In genomic region chr13:98068511-98068910, GRCh38 we compare ENCODE assay signal across 28 cellular contexts.
DNase-seq lines count a peak whose midpoint lies in the region; FAIRE-seq and TF ChIP-seq lines count a peak whose summit lies in the region.
"Had no signal": no experiment of that assay in that cellular context is flagged by ENCODE, and none has a peak within 500 bp of the region (broad histone marks: within the 10 kb centered on the region; RNA-seq: fewer than 3 reads in every experiment).

No MANE protein-coding gene starts in this region.

- no peaks in the 10 kb centered on the region for H3K36me3 Mint-ChIP-seq in neural crest cell (ENCODE audit: low read depth)

- no peak overlapping the region for H3K4me3 ChIP-seq in HEK293 (ENCODE audit: low read depth, low read length)
- H3K4me3 ChIP-seq in epithelial cell of esophagus (ENCODE audit: low read length), result no peak overlapping the region
- H3K4me3 ChIP-seq in dorsolateral prefrontal cortex, result no peak overlapping the region
- H3K4me3 ChIP-seq: HAP-1, prostate gland, SJCRH30, smooth muscle cell, upper lobe of left lung had no signal

- no peak for FAIRE-seq in GM12891 (lab: Jason Lieb, UNC)
- FAIRE-seq: astrocyte, G401.6, kidney had no signal

- H3K27ac Mint-ChIP-seq in neural crest cell (ENCODE audit: unreplicated experiment), result peak overlapping the region; percentile 43
- H3K27ac Mint-ChIP-seq: activated CD8-positive, alpha-beta T cell treated with anti-CD3 and anti-CD28 coated beads for 36 hours; endodermal cell had no signal

- peak; percentile 65 for DNase-seq in NCI-H2227 (lab: John Stamatoyannopoulos, UW; ENCODE audit: unreplicated experiment)
- peak; percentile 70 for DNase-seq in epithelial cell of esophagus (ENCODE audit: low read depth)
- DNase-seq in neural crest cell (ENCODE audit: low read depth, low spot score), result no peak
- DNase-seq in SKM-1 treated with dmso at 0.1 percent for 144 hours (lab: John Stamatoyannopoulos, UW; ENCODE audit: unreplicated experiment), result no peak
- no peak for DNase-seq in OCI-M2 (lab: John Stamatoyannopoulos, UW; ENCODE audit: unreplicated experiment)
- DNase-seq in dorsolateral prefrontal cortex, result no peak
- no peak for DNase-seq in GM12891 (ENCODE audit: insufficient read length, low spot score)
- DNase-seq: activated CD4-positive, CD25-positive, alpha-beta regulatory T cell; activated CD8-positive, alpha-beta T cell treated with anti-CD3 and anti-CD28 coated beads for 36 hours; activated naive CD4-positive, alpha-beta T cell treated with anti-CD3 and anti-CD28 coated beads, Interleukin-2, amount 50 U/mL, for 16 hours; activated T-cell treated with anti-CD3 and anti-CD28 coated beads, Interleukin-2, amount 50 U/mL, for 1 hour; AML-193; endodermal cell; hippocampal formation; kidney; midbrain; NCI-H187 treated with DMSO at 0.1 percent for 48 hours; NCI-H524 treated with DMSO at 0.1 percent for 48 hours; nephron progenitor cell; SJCRH30; stimulated activated CD4-positive, alpha-beta T cell treated with anti-CD3 and anti-CD28 coated beads, Interleukin-4, amount 100 ng/mL, for 1 hour; upper lobe of left lung had no signal

- H3K4me1 Mint-ChIP-seq in neural crest cell, result no peaks in the 10 kb centered on the region
- H3K4me1 Mint-ChIP-seq: nephron progenitor cell had no signal

- H3K27me3 ChIP-seq in dorsolateral prefrontal cortex, result peaks cover 0 to 17% (median 0%) of the 10 kb centered on the region in 45 donors
- H3K27me3 ChIP-seq: SJCRH30, upper lobe of left lung had no signal

- no peaks in the 10 kb centered on the region for H3K9me3 ChIP-seq in HEK293 (ENCODE audit: control insufficient read depth, insufficient read depth, low read depth, low read length)
- H3K9me3 ChIP-seq: HAP-1, prostate gland, SJCRH30, upper lobe of left lung had no signal

- H3K4me1 ChIP-seq in HEK293 (ENCODE audit: control insufficient read depth, insufficient read depth, low read length), result no peaks in the 10 kb centered on the region
- H3K4me1 ChIP-seq: HAP-1, prostate gland, SJCRH30, upper lobe of left lung had no signal

- H3K36me3 ChIP-seq in HEK293 (ENCODE audit: control insufficient read depth in 2 of 2, insufficient read depth in 1 of 2, low read length in 2 of 2), result no peaks in the 10 kb centered on the region
- H3K36me3 ChIP-seq: HAP-1, prostate gland, SJCRH30, upper lobe of left lung had no signal

- H3K27ac ChIP-seq in HEK293 (ENCODE audit: extremely low read depth, low read depth, low read length), result no peak overlapping the region
- H3K27ac ChIP-seq in dorsolateral prefrontal cortex, result no peak overlapping the region
- H3K27ac ChIP-seq: prostate gland, SJCRH30, upper lobe of left lung had no signal

- CTCF ChIA-PET in HEK293 (lab: Yijun Ruan, JAX), result interaction anchor here (0.6 kb wide), 1 partner anchor 211 kb away, joined by 3 read pairs; no protein-coding TSS in a partner anchor

- no peak for TF ChIP-seq POLR2A in GM12891 (IDR thresholded peaks at IDR 0.05; ENCODE audit: low read depth, low read length)

- H3K4me3 Mint-ChIP-seq in neural crest cell, result no peak overlapping the region
- H3K4me3 Mint-ChIP-seq: activated CD8-positive, alpha-beta T cell treated with anti-CD3 and anti-CD28 coated beads for 36 hours; endodermal cell; nephron progenitor cell had no signal

- no peaks in the 10 kb centered on the region for H3K27me3 Mint-ChIP-seq in neural crest cell (ENCODE audit: low read depth)
- H3K27me3 Mint-ChIP-seq: activated CD8-positive, alpha-beta T cell treated with anti-CD3 and anti-CD28 coated beads for 36 hours had no signal

- intact Hi-C loops in dorsolateral prefrontal cortex (cut with DNase I), result no loop called here

- no peaks in the 10 kb centered on the region for H3K9me3 Mint-ChIP-seq in neural crest cell
- H3K9me3 Mint-ChIP-seq: activated CD8-positive, alpha-beta T cell treated with anti-CD3 and anti-CD28 coated beads for 36 hours had no signal

- POLR2A ChIA-PET in HEK293 (lab: Yijun Ruan, JAX), result no interaction called here

- TF ChIP-seq CTCF in HEK293 (tag by site-specific recombination; IDR thresholded peaks at IDR 0.05) (no peak), epithelial cell of esophagus (IDR thresholded peaks at IDR 0.05; ENCODE audit: insufficient read depth, low read depth, low read length, missing control alignments) (no peak), neural crest cell (conservative IDR thresholded peaks at IDR 0.05) (no peak), dorsolateral prefrontal cortex (IDR thresholded peaks at IDR 0.05 in 54 of 56, conservative IDR thresholded peaks at IDR 0.05 in 2 of 56; ENCODE audit: low read depth in 1 of 56, partially characterized antibody in 56 of 56) (no peak)

TF ChIP-seq in HEK293, 187 proteins besides CTCF, POLR2A, EP300 and RAD21:
- TF ChIP-seq ZNF426 (tag by site-specific recombination; IDR thresholded peaks at IDR 0.05) (no peak), ATF2 (tag by site-specific recombination; IDR thresholded peaks at IDR 0.05; ENCODE audit: low read depth) (0 out of 2 replicates have a peak, but pooled peaks have one; percentile 51)

TF ChIP-seq in GM12891, 5 proteins besides CTCF, POLR2A, EP300 and RAD21:
- no peak for TF ChIP-seq PAX5 (IDR thresholded peaks at IDR 0.05; ENCODE audit: insufficient read depth, low read length, severe bottlenecking)
- no peak for TF ChIP-seq POU2F2 (IDR thresholded peaks at IDR 0.05; ENCODE audit: low read depth, low read length)
- TF ChIP-seq SPI1 (IDR thresholded peaks at IDR 0.05; ENCODE audit: low read depth, low read length), result no peak
- TF ChIP-seq TAF1 (IDR thresholded peaks at IDR 0.05; ENCODE audit: low read depth, low read length), result no peak
- TF ChIP-seq POLR2AphosphoS5 (IDR thresholded peaks at IDR 0.05; ENCODE audit: low read depth, low read length), result no peak

Comparison
In these comparisons a context has a peak if more than half of its experiments do, and no peak if none do; other contexts are left out.
1. DNase-seq: peak in NCI-H2227 (single experiment) and epithelial cell of esophagus (single experiment); none in neural crest cell (single experiment), SKM-1 treated with dmso at 0.1 percent for 144 hours (single experiment), OCI-M2 (single experiment), dorsolateral prefrontal cortex (0 of 10) and GM12891 (single experiment).